Comparison of ENCODE assay signal across 1 cellular context in genomic region chr9:85871008-85871407, GRCh38.
TF ChIP-seq lines count a peak whose summit lies in the region.

No MANE protein-coding gene starts in this region.

TF ChIP-seq in H1, 55 proteins besides CTCF, POLR2A, EP300 and RAD21:
- TF ChIP-seq CHD7 (IDR thresholded peaks at IDR 0.05; ENCODE audit: insufficient replicate concordance, low read length): no peak
- no peak for TF ChIP-seq YY1 (IDR thresholded peaks at IDR 0.05; ENCODE audit: low read depth, low read length)
- TF ChIP-seq TEAD4 (IDR thresholded peaks at IDR 0.05; ENCODE audit: low read depth, low read length): no peak
- no peak for TF ChIP-seq BCL11A (IDR thresholded peaks at IDR 0.05; ENCODE audit: low read depth in 2 of 2, low read length in 2 of 2)
- no peak for TF ChIP-seq CBX8 (IDR thresholded peaks at IDR 0.05; ENCODE audit: borderline replicate concordance, low read depth, low read length)
- TF ChIP-seq FOSL1 (IDR thresholded peaks at IDR 0.05; ENCODE audit: insufficient read depth, low read depth, low read length): no peak
- peak; percentile 25; the same call in 1 of the 2 replicates for TF ChIP-seq USF2 (IDR thresholded peaks at IDR 0.05; ENCODE audit: low read length)
- TF ChIP-seq E2F6 (IDR thresholded peaks at IDR 0.05): peak; percentile 14; the same call in 1 of the 2 replicates
- TF ChIP-seq CEBPB (IDR thresholded peaks at IDR 0.05; ENCODE audit: low read depth, low read length): no peak
- TF ChIP-seq MAX (IDR thresholded peaks at IDR 0.05): peak; percentile 54; the same call in 1 of the 2 replicates
- TF ChIP-seq RFX5 (IDR thresholded peaks at IDR 0.05; ENCODE audit: borderline replicate concordance, low read depth, low read length): no peak
- no peak for TF ChIP-seq TAF7 (optimal IDR thresholded peaks at IDR 0.05; ENCODE audit: borderline replicate concordance, low read depth, low read length)
